8 cellular contexts compared by ENCODE assay signal in genomic region chr1:244319283-244320132, GRCh38.
A peak's percentile ranks its signal among the peaks of the same experiment; 100 is the strongest.
DNase-seq lines count a peak whose midpoint lies in the region; ATAC-seq, FAIRE-seq and TF ChIP-seq lines count a peak whose summit lies in the region.

No MANE protein-coding gene starts in this region.

- CTCF ChIA-PET in HepG2 (lab: Yijun Ruan, JAX; ENCODE audit: low intra/inter-chr PET ratio, low total read pairs), result no interaction called here
- CTCF ChIA-PET in GM12878 (lab: Yijun Ruan, JAX), result interaction anchor here (1.0 kb wide), 1 partner anchor 18 kb away, joined by 3 read pairs; no protein-coding TSS in a partner anchor

- H3K9me3 ChIP-seq in liver (ENCODE audit: control insufficient read depth in 4 of 4, low read length in 3 of 4) (no peaks in the 10 kb centered on the region), HepG2 (ENCODE audit: low read length) (no peaks in the 10 kb centered on the region), GM12878 (replicated peaks; ENCODE audit: control insufficient read depth, insufficient read depth, low read length) (no peaks in the 10 kb centered on the region; the same call in 2 of the 3 replicates)

- RAD21 ChIA-PET in GM12878 (lab: Charles Lee; ENCODE audit: unreplicated experiment), result interaction anchor here (1.0 kb wide), 1 partner anchor 125 kb away, joined by 3 read pairs; no protein-coding TSS in a partner anchor

- FAIRE-seq in HepG2 (lab: Jason Lieb, UNC) (no peak), GM12878 (lab: Jason Lieb, UNC) (peak; percentile 64)

- 79% methylated on average over 9 of the region's 9 CpGs for WGBS in liver
- 40% methylated on average over 9 of the region's 9 CpGs for WGBS in HepG2 (ENCODE audit: low lambda C conversion rate)
- under 1% methylated on average over 9 of the region's 9 CpGs for WGBS in GM12878 (ENCODE audit: insufficient coverage, insufficient replicate concordance, low lambda C conversion rate, missing lambda C conversion rate)

- ATAC-seq in HepG2, result no peak
- ATAC-seq in HG02885 (IDR thresholded peaks at IDR 0.05; ENCODE audit: poor library complexity, unreplicated experiment), result peak; percentile 78
- peak; percentile 85 for ATAC-seq in GM12878

- no peak overlapping the region for H3K4me3 ChIP-seq in liver (ENCODE audit: low read depth in 1 of 3, low read length in 3 of 3)
- H3K4me3 ChIP-seq in HepG2 (replicated peaks in 1 of 3; ENCODE audit: insufficient read depth in 1 of 3, low read depth in 2 of 3, low read length in 3 of 3), result no peak overlapping the region
- H3K4me3 ChIP-seq in GM12878, result peak overlapping the region; percentile 20; the same call in 1 of the 2 replicates

- intact Hi-C loops in HepG2 (cut with micrococcal nuclease; ENCODE audit: unreplicated experiment) (loop anchor here (10.0 kb wide), 1 partner anchor 135 kb away; the partner anchor contains the start of gene ADSS2), GM12878 (cut with micrococcal nuclease; ENCODE audit: unreplicated experiment) (loop anchor here (1.0 to 10.0 kb wide), 6 partner anchors 20 to 515 kb away; partner anchors contain the start of genes ADSS2 and COX20)

- no peak for TF ChIP-seq EP300 in HepG2 (IDR thresholded peaks at IDR 0.05; ENCODE audit: low read depth in 2 of 2, low read length in 2 of 2)
- no peak for TF ChIP-seq EP300 in HepG2 (CRISPR knock-in tag; IDR thresholded peaks at IDR 0.05; ENCODE audit: borderline replicate concordance)
- peak; percentile 59 to 62; a peak in 2 of 4 replicates for TF ChIP-seq EP300 in GM12878 (IDR thresholded peaks at IDR 0.05; ENCODE audit: borderline replicate concordance in 1 of 2, control insufficient read depth in 1 of 2, low read depth in 2 of 2, low read length in 2 of 2)

- no peak for DNase-seq in HepG2 (ENCODE audit: low spot score)
- peak; percentile 75 for DNase-seq in OCI-M1 (lab: John Stamatoyannopoulos, UW)
- DNase-seq in GM12878 (ENCODE audit: low read depth, low spot score), result peak; percentile 84
- peak; percentile 70 for DNase-seq in non-pigmented ciliary epithelial cell (ENCODE audit: low read depth)
- DNase-seq in NCI-H524 treated with DMSO at 0.1 percent for 48 hours (lab: John Stamatoyannopoulos, UW), result no peak
- DNase-seq in NCI-H1436 (lab: John Stamatoyannopoulos, UW), result no peak

- BruUV-seq in HepG2 (replicated peaks; lab: Mats Ljungman, UMichigan), result no TSS peak
- BruUV-seq in GM12878 (replicated peaks; lab: Mats Ljungman, UMichigan), result no TSS peak

- in situ Hi-C loops in HepG2 (cut with HindIII; ENCODE audit: extremely low pct_ligation_motif_present, low pct_unique_long_range_greater_than_20kb) (no loop called here), GM12878 (cut with MboI) (no loop called here)

- H3K9ac ChIP-seq in liver (ENCODE audit: low read depth in 1 of 2, low read length in 2 of 2), result no peak overlapping the region
- no peak overlapping the region for H3K9ac ChIP-seq in HepG2 (ENCODE audit: insufficient read depth, low read depth, low read length)
- peak overlapping the region; percentile 47 for H3K9ac ChIP-seq in GM12878 (ENCODE audit: control insufficient read depth, insufficient read depth, low read length)

- no peak overlapping the region for H2AFZ ChIP-seq in HepG2 (ENCODE audit: low read length)
- H2AFZ ChIP-seq in GM12878 (ENCODE audit: control insufficient read depth, low read depth, low read length), result peak overlapping the region; percentile 96

- no peak overlapping the region for H3K4me2 ChIP-seq in HepG2 (ENCODE audit: low read depth, low read length)
- peak overlapping the region; percentile 74 for H3K4me2 ChIP-seq in GM12878 (ENCODE audit: control insufficient read depth, insufficient read depth)

- H3K27ac ChIP-seq in liver (ENCODE audit: low read depth in 1 of 2, low read length in 2 of 2), result peak overlapping the region in 1 of 2 donors; percentile 46
- H3K27ac ChIP-seq in HepG2 (ENCODE audit: extremely low read length, insufficient read depth, low read length), result no peak overlapping the region
- peak overlapping the region; percentile 94 for H3K27ac ChIP-seq in GM12878 (ENCODE audit: control insufficient read depth, insufficient read depth)

- TF ChIP-seq POLR2A in HepG2 (IDR thresholded peaks at IDR 0.05; ENCODE audit: insufficient read depth in 1 of 2, low read depth in 2 of 2, low read length in 2 of 2) (no peak), GM12878 (IDR thresholded peaks at IDR 0.05; ENCODE audit: low read depth, low read length) (no peak)

- SMC1A ChIA-PET in GM12878 (lab: Charles Lee; ENCODE audit: uncharacterized antibody, unreplicated experiment), result interaction anchor here (1.7 kb wide), 1 partner anchor 20 kb away, joined by 4 read pairs; no protein-coding TSS in a partner anchor

- H3K27me3 ChIP-seq in liver (ENCODE audit: control insufficient read depth in 4 of 4, insufficient read depth in 4 of 4, low read length in 3 of 4) (no peaks in the 10 kb centered on the region), HepG2 (ENCODE audit: control insufficient read depth in 1 of 2, insufficient read depth in 2 of 2, low read length in 2 of 2) (peaks cover 0 to 6% of the 10 kb centered on the region in 2 experiments; a peak in 1 of 5 replicates), GM12878 (replicated peaks in 1 of 2; ENCODE audit: control insufficient read depth in 2 of 2, insufficient read depth in 2 of 2, low read length in 1 of 2) (no peaks in the 10 kb centered on the region)

- no peak for TF ChIP-seq CTCF in liver (IDR thresholded peaks at IDR 0.05; ENCODE audit: low read depth, low read length, missing input control)
- no peak for TF ChIP-seq CTCF in HepG2 (CRISPR knock-in tag; IDR thresholded peaks at IDR 0.05)
- no peak for TF ChIP-seq CTCF in GM12878 (IDR thresholded peaks at IDR 0.05 in 2 of 3, conservative IDR thresholded peaks at IDR 0.05 in 1 of 3; ENCODE audit: control insufficient read depth in 2 of 3, extremely low read depth in 1 of 3, insufficient read depth in 1 of 3, low read depth in 3 of 3, low read length in 3 of 3)

- POLR2A ChIA-PET in HepG2 (lab: Yijun Ruan, JAX), result no interaction called here
- POLR2A ChIA-PET in GM12878 (lab: Charles Lee), result interaction anchor here (0.5 to 0.6 kb wide), 2 partner anchors 21 to 37 kb away, joined by 4 to 7 read pairs; no protein-coding TSS in a partner anchor

- no peaks in the 10 kb centered on the region for H3K36me3 ChIP-seq in liver (ENCODE audit: control insufficient read depth in 4 of 4, insufficient read depth in 3 of 4, low read depth in 1 of 4, low read length in 3 of 4)
- no peaks in the 10 kb centered on the region for H3K36me3 ChIP-seq in HepG2 (replicated peaks in 1 of 2; ENCODE audit: control insufficient read depth in 1 of 2, insufficient read depth in 2 of 2, low read length in 2 of 2)
- no peaks in the 10 kb centered on the region for H3K36me3 ChIP-seq in GM12878 (ENCODE audit: control insufficient read depth in 2 of 2, insufficient read depth in 2 of 2, low read length in 1 of 2)

- TF ChIP-seq RAD21 in liver (IDR thresholded peaks at IDR 0.05) (no peak), HepG2 (CRISPR knock-in tag; IDR thresholded peaks at IDR 0.05) (no peak), GM12878 (IDR thresholded peaks at IDR 0.05; ENCODE audit: insufficient read depth, low read depth, low read length) (no peak)

- no peaks in the 10 kb centered on the region for H4K20me1 ChIP-seq in HepG2 (ENCODE audit: insufficient read depth, low read length)
- H4K20me1 ChIP-seq in GM12878 (ENCODE audit: control insufficient read depth, insufficient read depth), result no peaks in the 10 kb centered on the region

- H3K79me2 ChIP-seq in HepG2 (ENCODE audit: insufficient read depth, low read length) (no peaks in the 10 kb centered on the region), GM12878 (ENCODE audit: control insufficient read depth, insufficient read depth, low read length) (peaks cover 10% of the 10 kb centered on the region)

- H3K4me1 ChIP-seq in liver (ENCODE audit: control insufficient read depth in 4 of 4, insufficient read depth in 4 of 4, low read length in 3 of 4) (no peaks in the 10 kb centered on the region), HepG2 (ENCODE audit: insufficient read depth, low read length) (peaks cover 20% of the 10 kb centered on the region), GM12878 (ENCODE audit: control insufficient read depth, insufficient read depth, low read length) (peaks cover 24% of the 10 kb centered on the region)

TF ChIP-seq in liver, 16 proteins besides CTCF, POLR2A, EP300 and RAD21 (continues in another document):
- peak; percentile 69 for TF ChIP-seq YY1 (IDR thresholded peaks at IDR 0.05)

TF ChIP-seq in HepG2, 621 proteins besides CTCF, POLR2A, EP300 and RAD21 (continues in another document):
- TF ChIP-seq TEAD3 (CRISPR knock-in tag; optimal IDR thresholded peaks at IDR 0.05; ENCODE audit: borderline replicate concordance) (no peak), ELF1 (CRISPR knock-in tag; IDR thresholded peaks at IDR 0.05) (no peak)

TF ChIP-seq in GM12878, 131 proteins besides CTCF, POLR2A, EP300 and RAD21 (continues in another document):
- TF ChIP-seq, protein P1, sequence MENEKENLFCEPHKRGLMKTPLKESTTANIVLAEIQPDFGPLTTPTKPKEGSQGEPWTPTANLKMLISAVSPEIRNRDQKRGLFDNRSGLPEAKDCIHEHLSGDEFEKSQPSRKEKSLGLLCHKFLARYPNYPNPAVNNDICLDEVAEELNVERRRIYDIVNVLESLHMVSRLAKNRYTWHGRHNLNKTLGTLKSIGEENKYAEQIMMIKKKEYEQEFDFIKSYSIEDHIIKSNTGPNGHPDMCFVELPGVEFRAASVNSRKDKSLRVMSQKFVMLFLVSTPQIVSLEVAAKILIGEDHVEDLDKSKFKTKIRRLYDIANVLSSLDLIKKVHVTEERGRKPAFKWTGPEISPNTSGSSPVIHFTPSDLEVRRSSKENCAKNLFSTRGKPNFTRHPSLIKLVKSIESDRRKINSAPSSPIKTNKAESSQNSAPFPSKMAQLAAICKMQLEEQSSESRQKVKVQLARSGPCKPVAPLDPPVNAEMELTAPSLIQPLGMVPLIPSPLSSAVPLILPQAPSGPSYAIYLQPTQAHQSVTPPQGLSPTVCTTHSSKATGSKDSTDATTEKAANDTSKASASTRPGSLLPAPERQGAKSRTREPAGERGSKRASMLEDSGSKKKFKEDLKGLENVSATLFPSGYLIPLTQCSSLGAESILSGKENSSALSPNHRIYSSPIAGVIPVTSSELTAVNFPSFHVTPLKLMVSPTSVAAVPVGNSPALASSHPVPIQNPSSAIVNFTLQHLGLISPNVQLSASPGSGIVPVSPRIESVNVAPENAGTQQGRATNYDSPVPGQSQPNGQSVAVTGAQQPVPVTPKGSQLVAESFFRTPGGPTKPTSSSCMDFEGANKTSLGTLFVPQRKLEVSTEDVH (IDR thresholded peaks at IDR 0.05; ENCODE audit: low read depth, partially characterized antibody), result no peak
- TF ChIP-seq CBFB (IDR thresholded peaks at IDR 0.05; ENCODE audit: low read depth), result peak; percentile 67; the same call in 1 of the 2 replicates
- no peak for TF ChIP-seq BACH1 (IDR thresholded peaks at IDR 0.05; ENCODE audit: borderline replicate concordance)
- 0 out of 2 replicates have a peak, but pooled peaks have one; percentile 54 for TF ChIP-seq ASH2L (IDR thresholded peaks at IDR 0.05; ENCODE audit: borderline replicate concordance, low read depth)

Comparison
In these comparisons a context has a peak if more than half of its experiments do, and no peak if none do; other contexts are left out.
1. DNase-seq: peak in OCI-M1 (single experiment), GM12878 (single experiment) and non-pigmented ciliary epithelial cell (single experiment); none in HepG2 (single experiment), NCI-H524 treated with DMSO at 0.1 percent for 48 hours (single experiment) and NCI-H1436 (single experiment).